Comparison of ENCODE assay signal across 8 cellular contexts in genomic region chr17:14637260-14637659, GRCh38.
"Had no signal": no experiment of that assay in that cellular context is flagged by ENCODE, and none has a peak within 500 bp of the region (broad histone marks: within the 10 kb centered on the region; RNA-seq: fewer than 3 reads in every experiment).

No MANE protein-coding gene starts in this region.

- FAIRE-seq: G401.6, GM12878, GM12891, GM12892, GM18507, GM19239 had no signal

- H3K4me3 ChIP-seq: GM12878 had no signal

- ATAC-seq: GM12878 had no signal

- DNase-seq: GDM1, GF-D8 had no signal
